Comparison of ENCODE assay signal across 1 cellular context in the genomic region with DNA sequence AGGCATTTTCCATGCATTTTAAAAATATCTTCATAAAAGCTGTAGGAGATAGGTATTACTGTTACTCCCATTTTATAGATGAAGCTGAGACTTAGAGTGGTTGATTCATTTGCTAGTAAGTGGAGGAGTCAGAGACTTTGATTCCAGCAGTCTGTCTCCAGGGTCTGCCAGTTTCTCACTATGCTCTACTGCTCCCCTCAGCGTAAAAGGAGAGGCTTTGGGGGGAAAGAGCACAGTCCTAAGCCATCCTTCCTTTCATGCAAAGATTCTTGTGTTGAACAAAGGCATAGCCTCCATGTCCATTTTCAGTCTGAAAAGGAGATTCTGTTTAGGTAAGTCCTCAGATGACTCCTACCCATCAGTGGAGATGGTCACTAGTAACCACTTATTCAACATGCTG.
TF ChIP-seq lines count a peak whose summit lies in the region.

No MANE protein-coding gene starts in this region.

TF ChIP-seq in WTC11, 78 proteins besides CTCF, POLR2A, EP300 and RAD21:
- TF ChIP-seq RELA (CRISPR knock-in tag; IDR thresholded peaks at IDR 0.05; ENCODE audit: borderline replicate concordance) (no peak), GRHL2 (CRISPR knock-in tag; IDR thresholded peaks at IDR 0.05; ENCODE audit: insufficient replicate concordance, severe bottlenecking) (no peak), MYBL2 (CRISPR knock-in tag; IDR thresholded peaks at IDR 0.05) (no peak), ZNF121 (CRISPR knock-in tag; IDR thresholded peaks at IDR 0.05) (no peak), ZNF671 (CRISPR knock-in tag; IDR thresholded peaks at IDR 0.05) (no peak), PRRX2 (CRISPR knock-in tag; IDR thresholded peaks at IDR 0.05) (no peak), ATF1 (CRISPR knock-in tag; IDR thresholded peaks at IDR 0.05) (no peak)
- TF ChIP-seq, protein P1, sequence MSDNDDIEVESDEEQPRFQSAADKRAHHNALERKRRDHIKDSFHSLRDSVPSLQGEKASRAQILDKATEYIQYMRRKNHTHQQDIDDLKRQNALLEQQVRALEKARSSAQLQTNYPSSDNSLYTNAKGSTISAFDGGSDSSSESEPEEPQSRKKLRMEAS (CRISPR knock-in tag; IDR thresholded peaks at IDR 0.05) = no peak
- TF ChIP-seq, protein P2, sequence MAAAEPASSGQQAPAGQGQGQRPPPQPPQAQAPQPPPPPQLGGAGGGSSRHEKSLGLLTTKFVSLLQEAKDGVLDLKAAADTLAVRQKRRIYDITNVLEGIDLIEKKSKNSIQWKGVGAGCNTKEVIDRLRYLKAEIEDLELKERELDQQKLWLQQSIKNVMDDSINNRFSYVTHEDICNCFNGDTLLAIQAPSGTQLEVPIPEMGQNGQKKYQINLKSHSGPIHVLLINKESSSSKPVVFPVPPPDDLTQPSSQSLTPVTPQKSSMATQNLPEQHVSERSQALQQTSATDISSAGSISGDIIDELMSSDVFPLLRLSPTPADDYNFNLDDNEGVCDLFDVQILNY (CRISPR knock-in tag; IDR thresholded peaks at IDR 0.05) = no peak
- TF ChIP-seq, protein P3, sequence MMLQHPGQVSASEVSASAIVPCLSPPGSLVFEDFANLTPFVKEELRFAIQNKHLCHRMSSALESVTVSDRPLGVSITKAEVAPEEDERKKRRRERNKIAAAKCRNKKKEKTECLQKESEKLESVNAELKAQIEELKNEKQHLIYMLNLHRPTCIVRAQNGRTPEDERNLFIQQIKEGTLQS (CRISPR knock-in tag; conservative IDR thresholded peaks at IDR 0.05) = no peak
- TF ChIP-seq, protein P4, sequence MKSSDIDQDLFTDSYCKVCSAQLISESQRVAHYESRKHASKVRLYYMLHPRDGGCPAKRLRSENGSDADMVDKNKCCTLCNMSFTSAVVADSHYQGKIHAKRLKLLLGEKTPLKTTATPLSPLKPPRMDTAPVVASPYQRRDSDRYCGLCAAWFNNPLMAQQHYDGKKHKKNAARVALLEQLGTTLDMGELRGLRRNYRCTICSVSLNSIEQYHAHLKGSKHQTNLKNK (CRISPR knock-in tag; IDR thresholded peaks at IDR 0.05) = no peak
